Comparison of ENCODE assay signal across 8 cellular contexts in the genomic region with DNA sequence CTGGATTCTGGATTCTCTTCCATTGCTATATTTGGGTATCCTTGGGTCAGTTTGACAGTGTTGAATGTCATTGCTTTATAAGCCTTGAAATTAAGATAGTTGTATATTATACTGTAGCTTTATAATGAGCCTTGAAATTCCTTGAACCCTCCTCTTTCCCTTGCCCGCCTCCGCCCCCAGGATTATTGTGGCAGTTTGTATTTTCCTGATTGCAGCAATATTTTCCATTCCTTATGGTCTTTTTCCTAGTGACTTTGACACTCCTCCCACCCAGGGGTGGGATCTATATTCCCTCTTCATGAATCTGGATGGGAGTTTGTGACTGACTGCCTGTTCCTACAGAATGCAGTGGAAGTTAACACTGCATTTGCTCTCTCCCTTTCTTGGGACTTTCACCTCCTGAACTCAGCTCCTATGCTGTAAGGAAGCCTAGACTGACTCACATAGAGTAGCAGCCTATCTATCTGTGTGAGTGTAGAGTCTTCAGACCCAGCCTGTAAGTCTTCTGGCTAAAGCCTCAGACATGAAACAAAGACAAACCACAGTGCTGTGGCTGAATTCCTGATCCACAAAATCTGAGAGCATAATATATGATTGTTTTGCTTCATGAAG. TPM values are rescaled to one million over a fixed set of nuclear protein-coding genes. Genes with fewer than 3 reads are reported as not detected.
A peak's percentile ranks its signal among the peaks of the same experiment; 100 is the strongest.
DNase-seq lines count a peak whose midpoint lies in the region; ATAC-seq and TF ChIP-seq lines count a peak whose summit lies in the region.

No MANE protein-coding gene starts in this region.

- H3K4me3 Mint-ChIP-seq in activated naive CD4-positive, alpha-beta T cell treated with anti-CD3 and anti-CD28 coated beads, Interleukin-2, amount 10 ng/mL, durations not matched to agents 7 days and 5 days: peak overlapping the region; percentile 47
- peak overlapping the region; percentile 32 for H3K4me3 Mint-ChIP-seq in activated B cell treated with CpG ODN at 0.5 μM for 24 hours
- peak overlapping the region in 4 of 8 donors; percentile 1 to 93 (median 12) for H3K4me3 Mint-ChIP-seq in CD4-positive, alpha-beta memory T cell

- no peaks in the 10 kb centered on the region for H3K9me3 Mint-ChIP-seq in activated naive CD4-positive, alpha-beta T cell treated with anti-CD3 and anti-CD28 coated beads, Interleukin-2, amount 10 ng/mL, durations not matched to agents 7 days and 5 days
- H3K9me3 Mint-ChIP-seq in activated B cell treated with CpG ODN at 0.5 μM for 24 hours: no peaks in the 10 kb centered on the region
- peaks cover 0 to 7% (median 0%) of the 10 kb centered on the region in 8 donors for H3K9me3 Mint-ChIP-seq in CD4-positive, alpha-beta memory T cell

- no peak for TF ChIP-seq CTCF in activated B cell treated with CpG ODN at 0.5 μM for 24 hours (IDR thresholded peaks at IDR 0.05)
- no peak for TF ChIP-seq CTCF in fibroblast of villous mesenchyme (IDR thresholded peaks at IDR 0.05; ENCODE audit: insufficient read depth, low read depth, low read length)
- TF ChIP-seq CTCF in GM20000 (IDR thresholded peaks at IDR 0.05; ENCODE audit: extremely low read depth, missing control alignments): no peak

- POLR2A ChIA-PET in activated B cell treated with CpG ODN at 0.5 μM for 24 hours (lab: Charles Lee): interaction anchor here (0.7 kb wide), 1 partner anchor 1362 kb away, joined by 3 read pairs; no protein-coding TSS in a partner anchor
- POLR2A ChIA-PET in CD4-positive, alpha-beta memory T cell (lab: Charles Lee; ENCODE audit: partially characterized antibody): interaction anchor here (0.7 kb wide), 1 partner anchor 42 kb away, joined by 3 read pairs; no protein-coding TSS in a partner anchor

- H3K4me1 ChIP-seq in subcutaneous abdominal adipose tissue (ENCODE audit: control insufficient read depth in 5 of 5, insufficient read depth in 5 of 5, low read length in 5 of 5): peaks cover 0 to 11% (median 5%) of the 10 kb centered on the region in 5 donors
- peaks cover 15% of the 10 kb centered on the region for H3K4me1 ChIP-seq in CD4-positive, alpha-beta memory T cell (ENCODE audit: insufficient read depth, low read length)

- no peak for ATAC-seq in activated B cell treated with CpG ODN at 0.5 μM for 24 hours (ENCODE audit: low read depth)

- H3K4me3 ChIP-seq in fibroblast of villous mesenchyme (ENCODE audit: low read depth, low read length): no peak overlapping the region
- no peak overlapping the region for H3K4me3 ChIP-seq in subcutaneous abdominal adipose tissue (ENCODE audit: low read depth in 1 of 5, low read length in 5 of 5)
- H3K4me3 ChIP-seq in CD4-positive, alpha-beta memory T cell (ENCODE audit: low read length in 2 of 2): no peak overlapping the region

- H3K36me3 Mint-ChIP-seq in activated naive CD4-positive, alpha-beta T cell treated with anti-CD3 and anti-CD28 coated beads, Interleukin-2, amount 10 ng/mL, durations not matched to agents 7 days and 5 days: no peaks in the 10 kb centered on the region
- H3K36me3 Mint-ChIP-seq in activated B cell treated with CpG ODN at 0.5 μM for 24 hours (ENCODE audit: low read depth): no peaks in the 10 kb centered on the region
- peaks cover 0 to 6% of the 10 kb centered on the region in 2 donors for H3K36me3 Mint-ChIP-seq in CD4-positive, alpha-beta memory T cell

- no peaks in the 10 kb centered on the region for H3K27me3 ChIP-seq in subcutaneous abdominal adipose tissue (ENCODE audit: control insufficient read depth in 5 of 5, insufficient read depth in 4 of 5, low read length in 5 of 5)
- no peaks in the 10 kb centered on the region for H3K27me3 ChIP-seq in CD4-positive, alpha-beta memory T cell (ENCODE audit: insufficient read depth, low read length)

- H3K9me3 ChIP-seq in subcutaneous abdominal adipose tissue (ENCODE audit: control insufficient read depth in 5 of 5, low read length in 5 of 5): no peaks in the 10 kb centered on the region
- no peaks in the 10 kb centered on the region for H3K9me3 ChIP-seq in CD4-positive, alpha-beta memory T cell (ENCODE audit: control insufficient read depth in 1 of 2, low read length in 2 of 2)

- peaks cover 0 to under 1% (median 0%) of the 10 kb centered on the region in 5 donors for H3K36me3 ChIP-seq in subcutaneous abdominal adipose tissue (ENCODE audit: control insufficient read depth in 5 of 5, insufficient read depth in 5 of 5, low read length in 5 of 5)
- peaks cover 5% of the 10 kb centered on the region for H3K36me3 ChIP-seq in CD4-positive, alpha-beta memory T cell (ENCODE audit: insufficient read depth, low read length)

- CTCF ChIA-PET in activated naive CD4-positive, alpha-beta T cell treated with anti-CD3 and anti-CD28 coated beads, Interleukin-2, amount 10 ng/mL, durations not matched to agents 7 days and 5 days (lab: Charles Lee): no interaction called here
- CTCF ChIA-PET in activated B cell treated with CpG ODN at 0.5 μM for 24 hours (lab: Charles Lee): no interaction called here
- CTCF ChIA-PET in CD4-positive, alpha-beta memory T cell (lab: Charles Lee; ENCODE audit: partially characterized antibody): interaction anchor here (1.4 kb wide), 1 partner anchor 28 kb away, joined by 5 read pairs; no protein-coding TSS in a partner anchor

- H3K27me3 Mint-ChIP-seq in activated naive CD4-positive, alpha-beta T cell treated with anti-CD3 and anti-CD28 coated beads, Interleukin-2, amount 10 ng/mL, durations not matched to agents 7 days and 5 days: peaks cover 8% of the 10 kb centered on the region
- H3K27me3 Mint-ChIP-seq in activated B cell treated with CpG ODN at 0.5 μM for 24 hours: no peaks in the 10 kb centered on the region
- H3K27me3 Mint-ChIP-seq in CD4-positive, alpha-beta memory T cell: no peaks in the 10 kb centered on the region

- no peak for DNase-seq in activated naive CD4-positive, alpha-beta T cell treated with anti-CD3 and anti-CD28 coated beads, Interleukin-2, amount 10 ng/mL, durations not matched to agents 7 days and 5 days
- DNase-seq in activated naive CD4-positive, alpha-beta T cell treated with Interleukin-2 at 50 U/mL for 16 hours: no peak
- no peak for DNase-seq in activated B cell treated with CpG ODN at 0.5 μM for 24 hours
- peak; percentile 26 for DNase-seq in fibroblast of villous mesenchyme (ENCODE audit: low read depth)
- DNase-seq in CD4-positive, alpha-beta memory T cell: no peak
- no peak for DNase-seq in GM20000 (ENCODE audit: low spot score)
- no peak for DNase-seq in NCI-H510A (lab: John Stamatoyannopoulos, UW)

- H3K27ac ChIP-seq in subcutaneous abdominal adipose tissue (ENCODE audit: low read depth, low read length): peak overlapping the region; percentile 83
- no peak overlapping the region for H3K27ac ChIP-seq in CD4-positive, alpha-beta memory T cell (ENCODE audit: low read depth, low read length)

- peak overlapping the region; percentile 79 for H3K27ac Mint-ChIP-seq in activated naive CD4-positive, alpha-beta T cell treated with anti-CD3 and anti-CD28 coated beads, Interleukin-2, amount 10 ng/mL, durations not matched to agents 7 days and 5 days
- peak overlapping the region; percentile 12 for H3K27ac Mint-ChIP-seq in activated B cell treated with CpG ODN at 0.5 μM for 24 hours
- H3K27ac Mint-ChIP-seq in CD4-positive, alpha-beta memory T cell: peak overlapping the region in 3 of 7 donors; percentile 81 to 97 (median 86)

- intact Hi-C loops in activated B cell treated with CpG ODN at 0.5 μM for 24 hours (cut with micrococcal nuclease): loop anchor here (5.0 kb wide), 2 partner anchors 202 to 233 kb away; a partner anchor contains a TSS
- intact Hi-C loops in CD4-positive, alpha-beta memory T cell (cut with micrococcal nuclease): no loop called here

- H3K9ac ChIP-seq in subcutaneous abdominal adipose tissue (ENCODE audit: low read length in 5 of 5): no peak overlapping the region

- peaks cover 23% of the 10 kb centered on the region for H3K4me1 Mint-ChIP-seq in activated naive CD4-positive, alpha-beta T cell treated with anti-CD3 and anti-CD28 coated beads, Interleukin-2, amount 10 ng/mL, durations not matched to agents 7 days and 5 days
- peaks cover 21% of the 10 kb centered on the region for H3K4me1 Mint-ChIP-seq in activated B cell treated with CpG ODN at 0.5 μM for 24 hours
- peaks cover 9 to 36% (median 21%) of the 10 kb centered on the region in 4 donors for H3K4me1 Mint-ChIP-seq in CD4-positive, alpha-beta memory T cell

RNA-seq across cellular contexts. Expression of a gene that starts 2.2 kb away (rescaled TPM):
- total RNA-seq in activated B cell treated with CpG ODN at 0.5 μM for 24 hours (62.0 and 67.6 TPM in 2 replicates), fibroblast of villous mesenchyme (27.7 and 31.5 TPM in 2 replicates)
- total RNA-seq in CD4-positive, alpha-beta memory T cell: 10 to 100 TPM; 52.6 to 53.6 TPM
- 100 to 1,000 TPM; 156 to 173 TPM for polyA plus RNA-seq in CD4-positive, alpha-beta memory T cell

RNA-seq across cellular contexts. Expression of a gene that starts 6.3 kb away (rescaled TPM):
- total RNA-seq in activated B cell treated with CpG ODN at 0.5 μM for 24 hours (1.1 and 2.0 TPM in 2 replicates), fibroblast of villous mesenchyme (2.2 and 2.3 TPM in 2 replicates)
- total RNA-seq in CD4-positive, alpha-beta memory T cell: 1 to 10 TPM; 2.4 to 2.7 TPM
- polyA plus RNA-seq in CD4-positive, alpha-beta memory T cell: 1 to 10 TPM; 4.6 to 7.2 TPM

RNA-seq across cellular contexts. Expression of a gene that starts 42.1 kb away (rescaled TPM):
- 4.7 and 5.3 TPM in 2 replicates for total RNA-seq in activated B cell treated with CpG ODN at 0.5 μM for 24 hours
- total RNA-seq in fibroblast of villous mesenchyme: 11.0 and 13.8 TPM in 2 replicates
- total RNA-seq in CD4-positive, alpha-beta memory T cell: 1 to 10 TPM; 6.1 to 7.0 TPM
- polyA plus RNA-seq in CD4-positive, alpha-beta memory T cell: 10 to 100 TPM; 23.0 to 25.3 TPM

RNA-seq across cellular contexts. Expression of a gene that starts 42.1 kb away (rescaled TPM):
- total RNA-seq in activated B cell treated with CpG ODN at 0.5 μM for 24 hours (19.5 and 21.2 TPM in 2 replicates), fibroblast of villous mesenchyme (2.2 and 13.5 TPM in 2 replicates)
- 10 to 100 TPM; 21.8 to 24.2 TPM for total RNA-seq in CD4-positive, alpha-beta memory T cell
- 10 to 100 TPM; 26.0 to 44.1 TPM for polyA plus RNA-seq in CD4-positive, alpha-beta memory T cell

RNA-seq across cellular contexts. Expression of a gene that starts 42.5 kb away (rescaled TPM):
- total RNA-seq in activated B cell treated with CpG ODN at 0.5 μM for 24 hours (20.1 and 21.1 TPM in 2 replicates), fibroblast of villous mesenchyme (8.4 and 11.2 TPM in 2 replicates)
- 10 to 100 TPM; 19.2 to 19.7 TPM for total RNA-seq in CD4-positive, alpha-beta memory T cell
- 10 to 100 TPM; 18.8 to 30.1 TPM for polyA plus RNA-seq in CD4-positive, alpha-beta memory T cell
